In genomic region chr6:120211955-120212792, GRCh38 we compare ENCODE assay signal across 1 cellular context.
TF ChIP-seq lines count a peak whose summit lies in the region.

No MANE protein-coding gene starts in this region.

TF ChIP-seq in HepG2, 621 proteins besides CTCF, POLR2A, EP300 and RAD21 (continued from another document and continues in another):
- TF ChIP-seq ZHX2 (IDR thresholded peaks at IDR 0.05; ENCODE audit: low read depth): no peak
- TF ChIP-seq ZHX2 (CRISPR knock-in tag; IDR thresholded peaks at IDR 0.05; ENCODE audit: borderline replicate concordance): no peak
- TF ChIP-seq FOXM1 (CRISPR knock-in tag; IDR thresholded peaks at IDR 0.05): no peak
- no peak for TF ChIP-seq SAFB2 (CRISPR knock-in tag; IDR thresholded peaks at IDR 0.05; ENCODE audit: borderline replicate concordance, low read depth)
- TF ChIP-seq ZNF737 (CRISPR knock-in tag; IDR thresholded peaks at IDR 0.05; ENCODE audit: borderline replicate concordance): no peak
- no peak for TF ChIP-seq ZBTB26 (CRISPR knock-in tag; IDR thresholded peaks at IDR 0.05; ENCODE audit: borderline replicate concordance)
- TF ChIP-seq ZNF460 (CRISPR knock-in tag; IDR thresholded peaks at IDR 0.05; ENCODE audit: borderline replicate concordance): no peak
- no peak for TF ChIP-seq ZNF639 (CRISPR knock-in tag; conservative IDR thresholded peaks at IDR 0.05)
- peak; percentile 95 for TF ChIP-seq CEBPB (IDR thresholded peaks at IDR 0.05; ENCODE audit: borderline replicate concordance, low read depth, low read length)
- TF ChIP-seq ZFYVE20 (CRISPR knock-in tag; IDR thresholded peaks at IDR 0.05; ENCODE audit: borderline replicate concordance, low read depth): no peak
- TF ChIP-seq TARDBP (CRISPR knock-in tag; IDR thresholded peaks at IDR 0.05): no peak
- no peak for TF ChIP-seq ZNF674 (CRISPR knock-in tag; IDR thresholded peaks at IDR 0.05; ENCODE audit: low read depth)
- no peak for TF ChIP-seq AHR (CRISPR knock-in tag; IDR thresholded peaks at IDR 0.05)
- 0 out of 2 replicates have a peak, but pooled peaks have one; percentile 37 for TF ChIP-seq HOXA5 (CRISPR knock-in tag; IDR thresholded peaks at IDR 0.05)
- TF ChIP-seq ZNF276 (CRISPR knock-in tag; IDR thresholded peaks at IDR 0.05; ENCODE audit: low read depth): no peak
- no peak for TF ChIP-seq GATAD1 (CRISPR knock-in tag; IDR thresholded peaks at IDR 0.05)
- TF ChIP-seq CBX5 (CRISPR knock-in tag; IDR thresholded peaks at IDR 0.05; ENCODE audit: borderline replicate concordance): no peak
- no peak for TF ChIP-seq ZNF660 (CRISPR knock-in tag; IDR thresholded peaks at IDR 0.05; ENCODE audit: borderline replicate concordance, low read depth)
- TF ChIP-seq MAZ (IDR thresholded peaks at IDR 0.05; ENCODE audit: borderline replicate concordance, low read depth, low read length): no peak
- TF ChIP-seq MAZ (CRISPR knock-in tag; IDR thresholded peaks at IDR 0.05; ENCODE audit: low read depth): no peak
- no peak for TF ChIP-seq MXD1 (CRISPR knock-in tag; IDR thresholded peaks at IDR 0.05)
- TF ChIP-seq LCORL (IDR thresholded peaks at IDR 0.05): no peak
- no peak for TF ChIP-seq LCORL (CRISPR knock-in tag; IDR thresholded peaks at IDR 0.05)
- TF ChIP-seq SCMH1 (CRISPR knock-in tag; IDR thresholded peaks at IDR 0.05; ENCODE audit: borderline replicate concordance): no peak
- TF ChIP-seq ARID5B (CRISPR knock-in tag; IDR thresholded peaks at IDR 0.05): peak; percentile 69
- TF ChIP-seq ZXDC (CRISPR knock-in tag; IDR thresholded peaks at IDR 0.05): no peak
